ENCODE assay signal across 13 cellular contexts in genomic region chr18:76805221-76805620, GRCh38. TPM values are rescaled to one million over a fixed set of nuclear protein-coding genes. Genes with fewer than 3 reads are reported as not detected.
A peak's percentile ranks its signal among the peaks of the same experiment; 100 is the strongest.
DNase-seq lines count a peak whose midpoint lies in the region; ATAC-seq and TF ChIP-seq lines count a peak whose summit lies in the region.
"Had no signal": no experiment of that assay in that cellular context is flagged by ENCODE, and none has a peak within 500 bp of the region (broad histone marks: within the 10 kb centered on the region; RNA-seq: fewer than 3 reads in every experiment).

No MANE protein-coding gene starts in this region.

- H3K4me3 ChIP-seq in GM23248: no peak overlapping the region
- H3K4me3 ChIP-seq in cardiac fibroblast (replicated peaks in 1 of 2; ENCODE audit: low read depth in 2 of 2, low read length in 2 of 2): no peak overlapping the region
- H3K4me3 ChIP-seq: coronary artery had no signal

- 25% methylated on average over 7 of the region's 7 CpGs for WGBS in GM23248 (ENCODE audit: low coverage in 1 of 2, low lambda C conversion rate in 2 of 2, missing lambda C conversion rate in 2 of 2), 2 experiments

- H3K79me2 ChIP-seq in GM23248 (ENCODE audit: insufficient read depth): no peaks in the 10 kb centered on the region

- H3K4me1 ChIP-seq in GM23248 (ENCODE audit: insufficient read depth): peaks cover 7% of the 10 kb centered on the region; the same call in 1 of the 2 replicates

- H2AFZ ChIP-seq in GM23248: no peak overlapping the region

- DNase-seq in GM23248: peak; percentile 73
- peak; percentile 42 for DNase-seq in MV-4-11 (lab: John Stamatoyannopoulos, UW)
- peak; percentile 30 to 56 for DNase-seq in cardiac fibroblast (ENCODE audit: low read depth in 2 of 2)
- DNase-seq in myocyte (ENCODE audit: low read depth): peak; percentile 6
- DNase-seq in left colon: no peak
- DNase-seq in omental fat pad (ENCODE audit: low spot score): no peak
- DNase-seq: activated CD4-positive, alpha-beta T cell treated with anti-CD3 and anti-CD28 coated beads for 1 hour; hippocampal formation; NCI-H2171; SHP77 treated with DMSO at 0.1 percent for 48 hours had no signal

- in situ Hi-C loops in GM23248 (cut with MboI): no loop called here

- H3K27me3 ChIP-seq in GM23248 (replicated peaks; ENCODE audit: insufficient read depth): no peaks in the 10 kb centered on the region

- no peak overlapping the region for H3K27ac ChIP-seq in GM23248
- H3K27ac ChIP-seq: coronary artery had no signal

- no peaks in the 10 kb centered on the region for H3K9me3 ChIP-seq in GM23248 (ENCODE audit: low read depth)

- TF ChIP-seq CTCF in cardiac fibroblast (IDR thresholded peaks at IDR 0.05; ENCODE audit: low read depth, low read length) (peak; percentile 36), omental fat pad (IDR thresholded peaks at IDR 0.05) (no peak)

- intact Hi-C loops in left colon (cut with DNase I, micrococcal nuclease): loop anchor here in 1 of 2 donors (10.0 kb wide), 2 partner anchors 70 to 180 kb away; no protein-coding TSS in a partner anchor

- no peak overlapping the region for H3K4me2 ChIP-seq in GM23248 (ENCODE audit: unreplicated experiment)

- no peak overlapping the region for H3K9ac ChIP-seq in GM23248

- ATAC-seq in left colon: no peak
- no peak for ATAC-seq in HG03139 (IDR thresholded peaks at IDR 0.05; ENCODE audit: unreplicated experiment)
- no peak for ATAC-seq in omental fat pad (ENCODE audit: low FRiP score)
- no peak for ATAC-seq in HG03045 (IDR thresholded peaks at IDR 0.05; ENCODE audit: unreplicated experiment)

- no peaks in the 10 kb centered on the region for H4K20me1 ChIP-seq in GM23248 (ENCODE audit: insufficient read depth)

- H3K36me3 ChIP-seq in GM23248 (ENCODE audit: low read depth): no peaks in the 10 kb centered on the region

- no peaks in the 10 kb centered on the region for H3F3A ChIP-seq in GM23248 (ENCODE audit: insufficient read depth)

- no peaks in the 10 kb centered on the region for H3K9me2 ChIP-seq in GM23248 (ENCODE audit: insufficient read depth)

RNA-seq across cellular contexts. Expression of gene ZNF236, which starts 17.1 kb away (rescaled TPM):
- total RNA-seq in GM23248 (2014; rRNA removed; shearing (Covaris generic)): 5.1 and 12.4 TPM in 2 replicates
- polyA plus RNA-seq in GM23248 (2016; fragmentation: Nextera tagmentation; extraction: Ambion mirVana): 2.4 and 4.6 TPM in 2 replicates
- total RNA-seq in myocyte (6.3 and 10.4 TPM in 2 replicates), left colon (10 to 100 TPM; 11.4 to 13.0 TPM), omental fat pad (10 to 100 TPM; 14.3 to 18.0 (median 17.0) TPM)
- 4.3 TPM for polyA plus RNA-seq in myocyte (2012)

Comparison
In these comparisons a context has a peak if more than half of its experiments do, and no peak if none do; other contexts are left out.
1. DNase-seq: peak in GM23248 (single experiment), MV-4-11 (single experiment), cardiac fibroblast (2 of 2) and myocyte (single experiment); none in left colon (0 of 2) and omental fat pad (single experiment).